In genomic region chr9:107539427-107540154, GRCh38 we compare ENCODE assay signal across 18 cellular contexts. TPM values are rescaled to one million over a fixed set of nuclear protein-coding genes. Genes with fewer than 3 reads are reported as not detected.
DNase-seq lines count a peak whose midpoint lies in the region; ATAC-seq and TF ChIP-seq lines count a peak whose summit lies in the region.
"Had no signal": no experiment of that assay in that cellular context is flagged by ENCODE, and none has a peak within 500 bp of the region (broad histone marks: within the 10 kb centered on the region; RNA-seq: fewer than 3 reads in every experiment).

No MANE protein-coding gene starts in this region.

- TF ChIP-seq CTCF in HCT116 (IDR thresholded peaks at IDR 0.05 in 2 of 3, conservative IDR thresholded peaks at IDR 0.05 in 1 of 3; ENCODE audit: borderline replicate concordance in 1 of 3, insufficient read depth in 1 of 3, low read depth in 2 of 3, low read length in 2 of 3) (peak in 1 of 3 experiments; percentile 19; a peak in 1 of 6 replicates), left ventricle myocardium inferior (IDR thresholded peaks at IDR 0.05; ENCODE audit: borderline replicate concordance) (peak; percentile 14)

- no peak for TF ChIP-seq POLR2A in HCT116 (IDR thresholded peaks at IDR 0.05; ENCODE audit: borderline replicate concordance, extremely low read depth, insufficient read depth, insufficient read length)

- CTCF ChIA-PET in HCT116 (lab: Charles Lee) = no interaction called here

- no peak overlapping the region for H3K9ac ChIP-seq in HCT116 (ENCODE audit: low read length)
- H3K9ac ChIP-seq: BLaER1 had no signal

- POLR2A ChIA-PET in HCT116 (lab: Charles Lee) = no interaction called here

- no TSS peak for BruUV-seq in HCT116 (replicated peaks; lab: Mats Ljungman, UMichigan)

- H2AFZ ChIP-seq in HCT116 (ENCODE audit: low read depth, low read length, poor library complexity, severe bottlenecking) = no peak overlapping the region

- no peak overlapping the region for H3K4me3 ChIP-seq in HCT116 (replicated peaks in 1 of 2; ENCODE audit: low read depth in 1 of 2, low read length in 2 of 2)
- no peak overlapping the region for H3K4me3 ChIP-seq in left ventricle myocardium inferior
- H3K4me3 ChIP-seq: BLaER1, mucosa of descending colon, uterus had no signal

- H3K79me2 ChIP-seq in HCT116 (ENCODE audit: insufficient read depth, low read length) = no peaks in the 10 kb centered on the region

- no peak overlapping the region for H3K4me2 ChIP-seq in HCT116 (ENCODE audit: low read length)
- H3K4me2 ChIP-seq: BLaER1 had no signal

- no peak for DNase-seq in HCT116 (ENCODE audit: low read depth, low spot score)
- peak; percentile 3 for DNase-seq in RPMI8226
- DNase-seq in left ventricle myocardium inferior = peak; percentile 31
- DNase-seq in sciatic nerve (ENCODE audit: low spot score) = no peak
- no peak for DNase-seq in GM19238 (ENCODE audit: insufficient read length, low spot score)
- DNase-seq in NCI-H446 (lab: John Stamatoyannopoulos, UW) = no peak
- DNase-seq: activated CD8-positive, alpha-beta memory T cell treated with anti-CD3 and anti-CD28 coated beads, Interleukin-2, amount 50 U/mL, for 48 hours; activated naive CD4-positive, alpha-beta T cell treated with anti-CD3 and anti-CD28 coated beads for 36 hours; kidney; NCI-H187 treated with DMSO at 0.1 percent for 48 hours; NCI-H526; stimulated activated naive CD4-positive, alpha-beta T cell; T-helper 1 cell; uterus had no signal

- TF ChIP-seq RAD21 in HCT116 (IDR thresholded peaks at IDR 0.05; ENCODE audit: low read depth) = no peak

- ATAC-seq in HCT116 = peak; percentile 74
- peak; percentile 69 for ATAC-seq in sciatic nerve
- no peak for ATAC-seq in HG02798 (IDR thresholded peaks at IDR 0.05; ENCODE audit: poor library complexity, unreplicated experiment)
- ATAC-seq: activated CD4-positive, CD25-positive, alpha-beta regulatory T cell treated with anti-CD3 and anti-CD28 coated beads, Interleukin-2, amount 50 U/mL, for 24 hours; mucosa of descending colon had no signal

- H3K4me1 ChIP-seq in HCT116 (ENCODE audit: control insufficient read depth in 1 of 2, insufficient read depth in 2 of 2, low read length in 2 of 2) (peaks cover 0 to 6% of the 10 kb centered on the region in 2 experiments; a peak in 1 of 4 replicates), left ventricle myocardium inferior (no peaks in the 10 kb centered on the region)
- H3K4me1 ChIP-seq: BLaER1, uterus had no signal

- H3K36me3 ChIP-seq in HCT116 (ENCODE audit: control insufficient read depth in 1 of 2, insufficient read depth in 2 of 2, low read length in 2 of 2) = no peaks in the 10 kb centered on the region
- H3K36me3 ChIP-seq in left ventricle myocardium inferior = no peaks in the 10 kb centered on the region
- H3K36me3 ChIP-seq: BLaER1, uterus had no signal

- RAD21 ChIA-PET in HCT116 (lab: Charles Lee; ENCODE audit: low non-redundant PET in 1 of 2, low total read pairs in 2 of 2, uncharacterized antibody in 2 of 2, unreplicated experiment in 2 of 2) = no interaction called here

- H3K9me2 ChIP-seq in HCT116 (ENCODE audit: insufficient read depth) = no peaks in the 10 kb centered on the region

- intact Hi-C loops in HCT116 (cut with micrococcal nuclease) (no loop called here), left ventricle myocardium inferior (cut with micrococcal nuclease) (no loop called here), sciatic nerve (cut with DNase I) (no loop called here)

- H4K20me1 ChIP-seq in HCT116 (ENCODE audit: insufficient read depth) = no peaks in the 10 kb centered on the region
- H4K20me1 ChIP-seq: BLaER1 had no signal

- H3K27me3 ChIP-seq in HCT116 (ENCODE audit: insufficient read depth, low read length) (no peaks in the 10 kb centered on the region), left ventricle myocardium inferior (ENCODE audit: low read depth) (no peaks in the 10 kb centered on the region)
- H3K27me3 ChIP-seq: BLaER1, uterus had no signal

- H3K9me3 ChIP-seq in HCT116 (ENCODE audit: control insufficient read depth in 1 of 2, insufficient read depth in 1 of 2, low read depth in 1 of 2, low read length in 2 of 2) (no peaks in the 10 kb centered on the region), left ventricle myocardium inferior (replicated peaks) (no peaks in the 10 kb centered on the region)
- H3K9me3 ChIP-seq: BLaER1, mucosa of descending colon, uterus had no signal

- no peak overlapping the region for H3K27ac ChIP-seq in HCT116 (ENCODE audit: low read depth, low read length)
- H3K27ac ChIP-seq in left ventricle myocardium inferior (replicated peaks) = no peak overlapping the region
- H3K27ac ChIP-seq: BLaER1, uterus had no signal

TF ChIP-seq in HCT116, 20 proteins besides CTCF, POLR2A, EP300 and RAD21:
- TF ChIP-seq SIN3A (IDR thresholded peaks at IDR 0.05; ENCODE audit: low read depth) = no peak
- no peak for TF ChIP-seq JUND (IDR thresholded peaks at IDR 0.05)
- TF ChIP-seq ZNF274 (IDR thresholded peaks at IDR 0.05; ENCODE audit: low read depth, low read length) = no peak
- TF ChIP-seq REST (IDR thresholded peaks at IDR 0.05; ENCODE audit: low read depth) = no peak
- TF ChIP-seq FOSL1 (IDR thresholded peaks at IDR 0.05; ENCODE audit: low read depth) = no peak
- TF ChIP-seq TCF7L2 (IDR thresholded peaks at IDR 0.05; ENCODE audit: borderline replicate concordance, extremely low read depth, insufficient read depth, insufficient read length) = no peak
- TF ChIP-seq ZBTB33 (IDR thresholded peaks at IDR 0.05; ENCODE audit: extremely low read depth, insufficient replicate concordance, low read length) = no peak
- TF ChIP-seq ATF3 (IDR thresholded peaks at IDR 0.05) = no peak
- TF ChIP-seq EZH2 (IDR thresholded peaks at IDR 0.05) = no peak
- TF ChIP-seq YY1 (IDR thresholded peaks at IDR 0.05; ENCODE audit: extremely low read depth, insufficient replicate concordance, low read depth, low read length) = no peak
- TF ChIP-seq POLR2AphosphoS5 (IDR thresholded peaks at IDR 0.05; ENCODE audit: low read depth, low read length) = no peak

RNA-seq across cellular contexts. Expression of gene KLF4, which starts 50.0 kb away (rescaled TPM):
- total RNA-seq in HCT116 (2021; ENCODE audit: unreplicated experiment) (92.8 TPM), left ventricle myocardium inferior (28.0 TPM), sciatic nerve (63.8 TPM)
- polyA plus RNA-seq in HCT116 (2012) = 84.0 and 121 TPM in 2 replicates

Comparison
In these comparisons a context has a peak if more than half of its experiments do, and no peak if none do; other contexts are left out.
1. DNase-seq: peak in RPMI8226 (single experiment) and left ventricle myocardium inferior (single experiment); none in HCT116 (single experiment), sciatic nerve (single experiment), GM19238 (single experiment) and NCI-H446 (0 of 2).